In genomic region chr17:7627250-7628121, GRCh38 we compare ENCODE assay signal across 8 cellular contexts. TPM values are rescaled to one million over a fixed set of nuclear protein-coding genes. Genes with fewer than 3 reads are reported as not detected.
A peak's percentile ranks its signal among the peaks of the same experiment; 100 is the strongest.
DNase-seq lines count a peak whose midpoint lies in the region; ATAC-seq and TF ChIP-seq lines count a peak whose summit lies in the region.

TSS of gene SAT2 (minus strand) at chr17:7627821. CDS start at chr17:7627635, 186 bp downstream.

- TF ChIP-seq POLR2A in vagina (IDR thresholded peaks at IDR 0.05) = peak in 1 of 2 donors; percentile 77

- peak within 1 kb of the TSS; percentile 96 for H3K4me2 ChIP-seq in hepatocyte

- H3K9me2 ChIP-seq in hepatocyte (replicated peaks; ENCODE audit: insufficient read depth) = no peaks in the 10 kb centered on the region

- peaks cover 24% of the 10 kb centered on the region for H3K79me2 ChIP-seq in hepatocyte

- no peaks in the 10 kb centered on the region for H4K20me1 ChIP-seq in hepatocyte (ENCODE audit: insufficient read depth, poor library complexity, severe bottlenecking)

- peak within 1 kb of the TSS; percentile 88 for H3K9ac ChIP-seq in rectal smooth muscle tissue (ENCODE audit: low read length)

- in situ Hi-C loops in astrocyte of the cerebellum (cut with HindIII; ENCODE audit: low sequenced_read_pairs) = no loop called here

- peak within 1 kb of the TSS; percentile 79 for H3K4me3 ChIP-seq in astrocyte of the cerebellum (ENCODE audit: low read depth, low read length)
- H3K4me3 ChIP-seq in hepatocyte = peak within 1 kb of the TSS; percentile 71
- peak within 1 kb of the TSS; percentile 81 for H3K4me3 ChIP-seq in rectal smooth muscle tissue (ENCODE audit: low read length)
- peak within 1 kb of the TSS; percentile 83 to 98 for H3K4me3 ChIP-seq in vagina

- TF ChIP-seq CTCF in astrocyte of the cerebellum (IDR thresholded peaks at IDR 0.05; ENCODE audit: low read depth, low read length, missing control alignments) (no peak), hepatocyte (IDR thresholded peaks at IDR 0.05; ENCODE audit: poor library complexity) (no peak), vagina (IDR thresholded peaks at IDR 0.05) (no peak)

- H3K27ac ChIP-seq in hepatocyte = peak within 1 kb of the TSS; percentile 99
- peak within 1 kb of the TSS; percentile 95 for H3K27ac ChIP-seq in rectal smooth muscle tissue (ENCODE audit: low read depth, low read length)
- peak within 1 kb of the TSS; percentile 93 for H3K27ac ChIP-seq in vagina

- H3K9me3 ChIP-seq in hepatocyte (ENCODE audit: low read depth) (no peaks in the 10 kb centered on the region), vagina (no peaks in the 10 kb centered on the region)

- intact Hi-C loops in vagina (cut with DNase I) = loop anchor here (2.0 to 5.0 kb wide), 2 partner anchors 57 to 210 kb away; no protein-coding TSS in a partner anchor

- ATAC-seq in HG02610 (IDR thresholded peaks at IDR 0.05; ENCODE audit: unreplicated experiment) = peak; percentile 89

- H3K36me3 ChIP-seq in hepatocyte (replicated peaks; ENCODE audit: insufficient read depth, low read depth) (no peaks in the 10 kb centered on the region), rectal smooth muscle tissue (ENCODE audit: control insufficient read depth, insufficient read depth, low read length) (no peaks in the 10 kb centered on the region), vagina (no peaks in the 10 kb centered on the region)

- H2AFZ ChIP-seq in hepatocyte = peak within 1 kb of the TSS; percentile 70

- H3K4me1 ChIP-seq in hepatocyte (ENCODE audit: insufficient read depth) (peaks cover 19% of the 10 kb centered on the region), rectal smooth muscle tissue (ENCODE audit: control insufficient read depth, insufficient read depth, low read length) (peaks cover 3% of the 10 kb centered on the region), vagina (peaks cover 9% of the 10 kb centered on the region)

- H3K27me3 ChIP-seq in hepatocyte (no peaks in the 10 kb centered on the region), rectal smooth muscle tissue (ENCODE audit: control insufficient read depth, insufficient read depth, low read length) (no peaks in the 10 kb centered on the region), vagina (no peaks in the 10 kb centered on the region)

- peak; percentile 93 for DNase-seq in GM04504 (ENCODE audit: low read depth)
- DNase-seq in NCI-H1436 treated with DMSO at 0.1 percent for 48 hours (lab: John Stamatoyannopoulos, UW) = peak; percentile 30
- DNase-seq in T1000 (lab: John Stamatoyannopoulos, UW) = peak; percentile 91
- DNase-seq in astrocyte of the cerebellum (ENCODE audit: low read depth) = peak; percentile 84
- peak; percentile 96 for DNase-seq in hepatocyte (ENCODE audit: low spot score)
- peak in 1 of 2 donors; percentile 98 for DNase-seq in vagina (ENCODE audit: extremely low spot score in 2 of 2)

- WGBS in hepatocyte (ENCODE audit: low lambda C conversion rate, missing lambda C conversion rate) = 2% methylated on average over 35 of the region's 54 CpGs

RNA-seq across cellular contexts. Expression of gene SAT2, which starts in this region (rescaled TPM):
- total RNA-seq in hepatocyte (114 and 130 TPM in 2 replicates), vagina (69.7 TPM)
- polyA plus RNA-seq in hepatocyte = 128 and 138 TPM in 2 replicates
